22 cellular contexts compared by ENCODE assay signal in genomic region chrX:66872771-66873170, GRCh38.
"Had no signal": no experiment of that assay in that cellular context is flagged by ENCODE, and none has a peak within 500 bp of the region (broad histone marks: within the 10 kb centered on the region; RNA-seq: fewer than 3 reads in every experiment).

No MANE protein-coding gene starts in this region.

- ATAC-seq: heart left ventricle; left colon; left ventricle myocardium superior; natural killer cell treated with Interleukin-12 subunit alpha and Interleukin-12 subunit beta and Interleukin-15 and Interleukin-18, amount 100 ng/mL, for 72 hours; stimulated activated naive B cell treated with anti-CD40 and anti-IgM and Interleukin-4, amounts not matched to agents 10 μg/mL and 1 μg/mL and 100 μg/mL, for 72 hours; stimulated activated naive CD8-positive, alpha-beta T cell treated with anti-CD3 and anti-CD28 coated beads, Interleukin-15, amount 100 ng/mL, for 72 hours had no signal

- H3K4me1 ChIP-seq: heart left ventricle, neural progenitor cell, right atrium auricular region, sigmoid colon, transverse colon had no signal

- H3K4me3 ChIP-seq: heart left ventricle, lung, neural progenitor cell, ovary, right atrium auricular region, sigmoid colon, skin epidermis, thoracic aorta, transverse colon had no signal

- H3K27ac ChIP-seq: heart left ventricle, neural progenitor cell, ovary, right atrium auricular region, sigmoid colon, skin epidermis, thoracic aorta, transverse colon had no signal

- H3K9me3 ChIP-seq: heart left ventricle, sigmoid colon, thoracic aorta, transverse colon had no signal

- H3K27me3 ChIP-seq: neural progenitor cell, ovary, right atrium auricular region, sigmoid colon, transverse colon had no signal

- DNase-seq: effector CD4-positive, alpha-beta T cell; heart left ventricle; hippocampal formation; left colon; left ventricle myocardium superior; mesenchymal stem cell; midbrain; nucleus accumbens; ovary; sigmoid colon; stimulated activated CD4-positive, alpha-beta T cell treated with anti-CD3 and anti-CD28 coated beads, Interleukin-2, amount 100 ng/mL, for 24 hours; stimulated activated CD4-positive, alpha-beta T cell treated with anti-CD3 and anti-CD28 coated beads, Interleukin-4, amount 100 ng/mL, for 4 hours; stimulated activated naive B cell treated with anti-CD40 and anti-IgM and Interleukin-4, amounts not matched to agents 10 μg/mL and 1 μg/mL and 100 μg/mL, for 72 hours; stimulated activated naive CD8-positive, alpha-beta T cell treated with anti-CD3 and anti-CD28 coated beads, Interleukin-15, amount 100 ng/mL, for 72 hours; transverse colon had no signal

- H3K36me3 ChIP-seq: heart left ventricle, neural progenitor cell, ovary, right atrium auricular region, sigmoid colon, thoracic aorta, transverse colon had no signal

- H3K4me2 ChIP-seq: neural progenitor cell had no signal

- H3K9ac ChIP-seq: neural progenitor cell had no signal

- H2AFZ ChIP-seq: neural progenitor cell had no signal

- FAIRE-seq: frontal cortex had no signal
